In the genomic region with DNA sequence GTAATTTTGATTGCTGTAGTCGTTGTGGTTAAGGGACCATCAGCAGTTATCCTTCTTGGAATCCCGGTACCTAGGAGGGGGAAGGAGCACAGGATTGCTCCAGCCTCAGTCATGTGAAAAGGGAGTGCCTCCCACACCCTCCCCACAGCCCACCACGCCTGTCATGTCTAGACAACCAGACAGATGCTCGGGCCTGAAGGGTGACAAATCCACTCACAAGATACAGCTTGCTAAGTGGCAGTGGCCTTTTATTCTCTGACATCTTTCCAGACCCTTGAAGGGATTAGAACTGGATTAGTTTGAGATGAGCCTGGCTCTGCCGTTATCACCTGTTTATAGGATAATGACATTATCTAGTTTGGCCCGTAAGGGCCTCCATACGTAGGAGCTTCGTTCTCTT, we compare ENCODE assay signal across 33 cellular contexts.
DNase-seq lines count a peak whose midpoint lies in the region; TF ChIP-seq lines count a peak whose summit lies in the region.
"Had no signal": no experiment of that assay in that cellular context is flagged by ENCODE, and none has a peak within 500 bp of the region (broad histone marks: within the 10 kb centered on the region; RNA-seq: fewer than 3 reads in every experiment).

No MANE protein-coding gene starts in this region.

- H3K27ac ChIP-seq in HUES6 (ENCODE audit: low read depth, low read length) (no peak overlapping the region; the same call in 1 of the 2 replicates), coronary artery (no peak overlapping the region), skeletal muscle tissue (ENCODE audit: low read depth, low read length) (peak overlapping the region; percentile 44), uterus (no peak overlapping the region)
- H3K27ac ChIP-seq: epithelial cell of prostate, HL-60, VCaP had no signal

- no peaks in the 10 kb centered on the region for H3K36me3 ChIP-seq in HUES6 (ENCODE audit: control insufficient read depth, insufficient read depth, low read length)
- H3K36me3 ChIP-seq in skeletal muscle tissue (ENCODE audit: control insufficient read depth in 3 of 3, insufficient read depth in 3 of 3, low read length in 3 of 3): no peaks in the 10 kb centered on the region
- no peaks in the 10 kb centered on the region for H3K36me3 ChIP-seq in uterus
- H3K36me3 ChIP-seq: Peyer's patch had no signal

- H3K4me1 Mint-ChIP-seq in mesothelial cell of epicardium: peaks cover 45% of the 10 kb centered on the region
- H3K4me1 Mint-ChIP-seq: activated CD4-positive, alpha-beta T cell treated with anti-CD3 and anti-CD28 coated beads, Interleukin-2, amount 10 ng/mL, durations not matched to agents 24 days and 14 days; B cell; naive B cell; stimulated activated naive CD8-positive, alpha-beta T cell treated with anti-CD3 and anti-CD28 coated beads, Interleukin-15, amount 100 ng/mL, for 72 hours had no signal

- H3K27me3 ChIP-seq in HUES6 (ENCODE audit: control insufficient read depth, insufficient read depth, low read length) (no peaks in the 10 kb centered on the region), skeletal muscle tissue (ENCODE audit: control insufficient read depth in 3 of 3, insufficient read depth in 3 of 3, low read length in 3 of 3) (peaks cover 0 to 2% (median 0%) of the 10 kb centered on the region in 3 donors), uterus (no peaks in the 10 kb centered on the region)
- H3K27me3 ChIP-seq: Peyer's patch had no signal

- H3K4me3 ChIP-seq in HUES6 (ENCODE audit: low read depth, low read length) (no peak overlapping the region), coronary artery (no peak overlapping the region), skeletal muscle tissue (ENCODE audit: low read length in 3 of 3) (no peak overlapping the region), uterus (no peak overlapping the region)
- H3K4me3 ChIP-seq: GM12878, Peyer's patch had no signal

- no peaks in the 10 kb centered on the region for H3K36me3 Mint-ChIP-seq in mesothelial cell of epicardium
- H3K36me3 Mint-ChIP-seq: activated naive CD8-positive, alpha-beta T cell; CD8-positive, alpha-beta T cell; naive B cell had no signal

- H3K4me3 Mint-ChIP-seq in mesothelial cell of epicardium: no peak overlapping the region
- H3K4me3 Mint-ChIP-seq: activated CD4-positive, alpha-beta T cell treated with anti-CD3 and anti-CD28 coated beads, Interleukin-2, amount 10 ng/mL, durations not matched to agents 24 days and 14 days; activated naive CD8-positive, alpha-beta T cell; B cell; CD8-positive, alpha-beta T cell; naive B cell; stimulated activated naive CD8-positive, alpha-beta T cell treated with anti-CD3 and anti-CD28 coated beads, Interleukin-15, amount 100 ng/mL, for 72 hours had no signal

- H3K4me1 ChIP-seq in HUES6 (ENCODE audit: control insufficient read depth, insufficient read depth, low read length): peaks cover 11% of the 10 kb centered on the region
- H3K4me1 ChIP-seq in skeletal muscle tissue (ENCODE audit: control insufficient read depth in 3 of 3, insufficient read depth in 3 of 3, low read length in 3 of 3): peaks cover 0 to 2% (median 0%) of the 10 kb centered on the region in 3 donors
- peaks cover 0 to 5% of the 10 kb centered on the region in 2 donors for H3K4me1 ChIP-seq in uterus
- H3K4me1 ChIP-seq: Peyer's patch had no signal

- peak; percentile 36 for DNase-seq in coronary artery (ENCODE audit: low spot score)
- DNase-seq in mesothelial cell of epicardium (ENCODE audit: low spot score in 2 of 2, unreplicated experiment in 2 of 2): peak in 1 of 2 experiments; percentile 35
- no peak for DNase-seq in uterus
- DNase-seq in stimulated activated CD4-positive, alpha-beta T cell treated with anti-CD3 and anti-CD28 coated beads, Interleukin-4, amount 100 ng/mL, for 1 hour: no peak
- no peak for DNase-seq in retina
- DNase-seq in NCI-H146 (lab: John Stamatoyannopoulos, UW): no peak
- DNase-seq: ACHN; activated CD4-positive, alpha-beta T cell treated with anti-CD3 and anti-CD28 coated beads, Interleukin-2, amount 10 ng/mL, durations not matched to agents 24 days and 14 days; activated CD8-positive, alpha-beta memory T cell treated with anti-CD3 and anti-CD28 coated beads for 24 hours; activated T-cell treated with anti-CD3 and anti-CD28 coated beads for 4 hours; anterior cingulate cortex; DMS 273 treated with DMSO at 0.1 percent for 48 hours; effector CD8-positive, alpha-beta T cell; EL; KG1; naive B cell; NCI-H1105 treated with DMSO at 0.1 percent for 48 hours; NCI-H1930; NCI-H69; Peyer's patch; small intestine; stimulated activated naive CD8-positive, alpha-beta T cell treated with anti-CD3 and anti-CD28 coated beads, Interleukin-15, amount 100 ng/mL, for 72 hours; T1000 had no signal

- H3K27me3 Mint-ChIP-seq in mesothelial cell of epicardium (ENCODE audit: low read depth): no peaks in the 10 kb centered on the region
- H3K27me3 Mint-ChIP-seq: activated CD4-positive, alpha-beta T cell treated with anti-CD3 and anti-CD28 coated beads, Interleukin-2, amount 10 ng/mL, durations not matched to agents 24 days and 14 days; activated naive CD8-positive, alpha-beta T cell; B cell; naive B cell; stimulated activated naive CD8-positive, alpha-beta T cell treated with anti-CD3 and anti-CD28 coated beads, Interleukin-15, amount 100 ng/mL, for 72 hours had no signal

- TF ChIP-seq CTCF in coronary artery (IDR thresholded peaks at IDR 0.05): no peak
- TF ChIP-seq CTCF in mesothelial cell of epicardium (IDR thresholded peaks at IDR 0.05; ENCODE audit: unreplicated experiment): no peak
- TF ChIP-seq CTCF in uterus (IDR thresholded peaks at IDR 0.05): no peak

- TF ChIP-seq POLR2A in uterus (IDR thresholded peaks at IDR 0.05): no peak

- peaks cover 4% of the 10 kb centered on the region for H3K9me3 Mint-ChIP-seq in mesothelial cell of epicardium
- H3K9me3 Mint-ChIP-seq: activated CD4-positive, alpha-beta T cell treated with anti-CD3 and anti-CD28 coated beads, Interleukin-2, amount 10 ng/mL, durations not matched to agents 24 days and 14 days; stimulated activated naive CD8-positive, alpha-beta T cell treated with anti-CD3 and anti-CD28 coated beads, Interleukin-15, amount 100 ng/mL, for 72 hours had no signal

- intact Hi-C loops in uterus (cut with DNase I; ENCODE audit: low total_unique reads): no loop called here

- H3K27ac Mint-ChIP-seq in mesothelial cell of epicardium: peak overlapping the region; percentile 84
- H3K27ac Mint-ChIP-seq: activated CD4-positive, alpha-beta T cell treated with anti-CD3 and anti-CD28 coated beads, Interleukin-2, amount 10 ng/mL, durations not matched to agents 24 days and 14 days; activated naive CD8-positive, alpha-beta T cell; activated T-helper 2 cell treated with anti-CD3 and anti-CD28 coated beads, Interferon-gamma antibody, Interleukin-2, Interleukin-4, amounts not matched to agents 10 μg/mL and 5 μg/mL and 100 μg/mL, durations not matched to agents 14 hours and 24 hours and 36 hours; B cell; CD8-positive, alpha-beta T cell; naive B cell; stimulated activated naive CD8-positive, alpha-beta T cell treated with anti-CD3 and anti-CD28 coated beads, Interleukin-15, amount 100 ng/mL, for 72 hours had no signal

- peak overlapping the region; percentile 27 for H3K9ac ChIP-seq in HUES6 (ENCODE audit: low read length)
- H3K9ac ChIP-seq in skeletal muscle tissue (ENCODE audit: low read depth in 1 of 3, low read length in 3 of 3): no peak overlapping the region

- H3K9me3 ChIP-seq in HUES6 (ENCODE audit: control insufficient read depth, insufficient read depth, low read depth, low read length): peaks cover 3% of the 10 kb centered on the region; the same call in 1 of the 2 replicates
- peaks cover 0 to 2% (median 0%) of the 10 kb centered on the region in 3 donors for H3K9me3 ChIP-seq in skeletal muscle tissue (ENCODE audit: control insufficient read depth in 3 of 3, low read length in 3 of 3)
- no peaks in the 10 kb centered on the region for H3K9me3 ChIP-seq in uterus
